Comparison of ENCODE assay signal across 8 cellular contexts in genomic region chr12:15001733-15002471, GRCh38. TPM values are rescaled to one million over a fixed set of nuclear protein-coding genes. Genes with fewer than 3 reads are reported as not detected.
DNase-seq lines count a peak whose midpoint lies in the region; ATAC-seq and TF ChIP-seq lines count a peak whose summit lies in the region.

No MANE protein-coding gene starts in this region.

- CTCF ChIA-PET in WTC11 (lab: Charles Lee) = interaction anchor here (0.7 to 2.4 kb wide), 5 partner anchors 9 to 526 kb away, joined by 3 to 17 read pairs (median 3); partner anchors contain the start of gene RERG
- CTCF ChIA-PET in activated CD4-positive, alpha-beta T cell treated with anti-CD3 and anti-CD28 coated beads for 36 hours (lab: Charles Lee) = interaction anchor here (0.7 to 1.9 kb wide), 5 partner anchors 16 to 520 kb away, joined by 3 to 6 read pairs (median 3); no protein-coding TSS in a partner anchor

- no peaks in the 10 kb centered on the region for H3K27me3 Mint-ChIP-seq in WTC11 (ENCODE audit: low read depth)
- H3K27me3 Mint-ChIP-seq in activated CD4-positive, alpha-beta T cell treated with anti-CD3 and anti-CD28 coated beads for 36 hours = peaks cover 12% of the 10 kb centered on the region

- no peak overlapping the region for H3K4me3 Mint-ChIP-seq in WTC11
- no peak overlapping the region for H3K4me3 Mint-ChIP-seq in activated CD4-positive, alpha-beta T cell treated with anti-CD3 and anti-CD28 coated beads for 36 hours

- no peaks in the 10 kb centered on the region for H3K36me3 Mint-ChIP-seq in WTC11
- no peaks in the 10 kb centered on the region for H3K36me3 Mint-ChIP-seq in activated CD4-positive, alpha-beta T cell treated with anti-CD3 and anti-CD28 coated beads for 36 hours (ENCODE audit: low read depth)

- no peak for TF ChIP-seq CTCF in WTC11 (IDR thresholded peaks at IDR 0.05)

- H3K4me1 Mint-ChIP-seq in WTC11 = peaks cover 12% of the 10 kb centered on the region
- H3K4me1 Mint-ChIP-seq in activated CD4-positive, alpha-beta T cell treated with anti-CD3 and anti-CD28 coated beads for 36 hours = no peaks in the 10 kb centered on the region

- ATAC-seq in WTC11 (peak; percentile 98), left ventricle myocardium superior (peak; percentile 97), GM21360 (IDR thresholded peaks at IDR 0.05; ENCODE audit: unreplicated experiment) (no peak)
- no peak for ATAC-seq in activated CD4-positive, alpha-beta T cell treated with anti-CD3 and anti-CD28 coated beads for 36 hours

- H3K9me3 Mint-ChIP-seq in WTC11 = no peaks in the 10 kb centered on the region
- no peaks in the 10 kb centered on the region for H3K9me3 Mint-ChIP-seq in activated CD4-positive, alpha-beta T cell treated with anti-CD3 and anti-CD28 coated beads for 36 hours (ENCODE audit: low read depth)

- POLR2A ChIA-PET in WTC11 (lab: Charles Lee) = no interaction called here
- POLR2A ChIA-PET in activated CD4-positive, alpha-beta T cell treated with anti-CD3 and anti-CD28 coated beads for 36 hours (lab: Charles Lee) = no interaction called here

- H3K27ac Mint-ChIP-seq in WTC11 = no peak overlapping the region
- no peak overlapping the region for H3K27ac Mint-ChIP-seq in activated CD4-positive, alpha-beta T cell treated with anti-CD3 and anti-CD28 coated beads for 36 hours

- intact Hi-C loops in left ventricle myocardium superior (cut with micrococcal nuclease) = no loop called here
- intact Hi-C loops in posterior cingulate gyrus (cut with DNase I) = no loop called here
- intact Hi-C loops in activated CD4-positive, alpha-beta T cell treated with anti-CD3 and anti-CD28 coated beads for 36 hours (cut with DNase I, micrococcal nuclease) = no loop called here

- peak; percentile 30 for DNase-seq in EH (ENCODE audit: low read depth)
- peak; percentile 34 for DNase-seq in WTC11 (ENCODE audit: low spot score)
- peak; percentile 64 for DNase-seq in left ventricle myocardium superior
- peak; percentile 21 to 92 (median 50) for DNase-seq in posterior cingulate gyrus
- DNase-seq in NOMO-1 treated with dmso at 0.1 percent for 144 hours (lab: John Stamatoyannopoulos, UW; ENCODE audit: unreplicated experiment) = no peak
- DNase-seq in cerebellar nuclear complex (lab: John Stamatoyannopoulos, UW) = no peak
- DNase-seq in activated CD4-positive, alpha-beta T cell treated with anti-CD3 and anti-CD28 coated beads for 36 hours = no peak

TF ChIP-seq in WTC11, 78 proteins besides CTCF, POLR2A, EP300 and RAD21:
- TF ChIP-seq ZBTB43 (CRISPR knock-in tag; IDR thresholded peaks at IDR 0.05) (no peak), TEAD1 (CRISPR knock-in tag; IDR thresholded peaks at IDR 0.05) (no peak), ETV6 (CRISPR knock-in tag; IDR thresholded peaks at IDR 0.05) (no peak), ESRRA (CRISPR knock-in tag; IDR thresholded peaks at IDR 0.05; ENCODE audit: borderline replicate concordance) (no peak), SMAD3 (CRISPR knock-in tag; IDR thresholded peaks at IDR 0.05; ENCODE audit: borderline replicate concordance) (no peak), FOXK1 (CRISPR knock-in tag; IDR thresholded peaks at IDR 0.05) (no peak), MYBL2 (CRISPR knock-in tag; IDR thresholded peaks at IDR 0.05) (no peak), GTF2I (CRISPR knock-in tag; conservative IDR thresholded peaks at IDR 0.05) (no peak)

RNA-seq across cellular contexts. Expression of gene PDE6H, which starts 29.1 kb away (rescaled TPM):
- not detected in 3 replicates for total RNA-seq in WTC11 (2021)
- total RNA-seq in left ventricle myocardium superior = not detected
- under 1 TPM in 1 of 2 experiments, not detected in 1; 0.25 TPM for total RNA-seq in activated CD4-positive, alpha-beta T cell treated with anti-CD3 and anti-CD28 coated beads for 36 hours

RNA-seq across cellular contexts. Expression of gene ARHGDIB, which starts 40.5 kb away (rescaled TPM):
- total RNA-seq in WTC11 (2021) = 0.80 to 2.3 TPM (median 1.6 TPM) in 3 replicates
- total RNA-seq in left ventricle myocardium superior = 56.0 TPM
- 100 to 1,000 TPM; 596 to 912 TPM for total RNA-seq in activated CD4-positive, alpha-beta T cell treated with anti-CD3 and anti-CD28 coated beads for 36 hours

Comparison
In these comparisons a context has a peak if more than half of its experiments do, and no peak if none do; other contexts are left out.
1. DNase-seq: peak in EH (single experiment), WTC11 (single experiment), left ventricle myocardium superior (single experiment) and posterior cingulate gyrus (10 of 10); none in NOMO-1 treated with dmso at 0.1 percent for 144 hours (single experiment), cerebellar nuclear complex (0 of 2) and activated CD4-positive, alpha-beta T cell treated with anti-CD3 and anti-CD28 coated beads for 36 hours (single experiment).
2. ATAC-seq: peak in WTC11 (single experiment) and left ventricle myocardium superior (single experiment); none in GM21360 (single experiment) and activated CD4-positive, alpha-beta T cell treated with anti-CD3 and anti-CD28 coated beads for 36 hours (single experiment).
3. RNA of gene ARHGDIB, which starts 40.5 kb away (total RNA-seq): 596 to 912 TPM in activated CD4-positive, alpha-beta T cell treated with anti-CD3 and anti-CD28 coated beads for 36 hours and 56.0 TPM in left ventricle myocardium superior (single experiment); 0.80 to 2.3 TPM in WTC11; every median in the first group is over 10 times any median in the second.